In genomic region chr2:168244318-168244717, GRCh38 we compare ENCODE assay signal across 8 cellular contexts. TPM values are rescaled to one million over a fixed set of nuclear protein-coding genes. Genes with fewer than 3 reads are reported as not detected.
DNase-seq lines count a peak whose midpoint lies in the region; ATAC-seq and TF ChIP-seq lines count a peak whose summit lies in the region.

No MANE protein-coding gene starts in this region.

- no peaks in the 10 kb centered on the region for H3K9me3 Mint-ChIP-seq in activated CD4-positive, alpha-beta T cell treated with anti-CD3 and anti-CD28 coated beads for 36 hours (ENCODE audit: low read depth)

- intact Hi-C loops in activated CD4-positive, alpha-beta T cell treated with anti-CD3 and anti-CD28 coated beads for 36 hours (cut with DNase I, micrococcal nuclease) = loop anchor here (1.0 to 10.0 kb wide), 7 partner anchors 10 to 1580 kb away; partner anchors contain the start of genes CERS6 (in 1 of the 2), LRP2 (in 1 of the 2), METTL5 (in 1 of the 2) and UBR3 (in 1 of the 2)
- intact Hi-C loops in esophagus squamous epithelium (cut with DNase I) = loop anchor here (10.0 kb wide), 1 partner anchor 100 kb away; no protein-coding TSS in a partner anchor

- TF ChIP-seq CTCF in esophagus squamous epithelium (IDR thresholded peaks at IDR 0.05) = no peak

- POLR2A ChIA-PET in activated CD4-positive, alpha-beta T cell treated with anti-CD3 and anti-CD28 coated beads for 36 hours (lab: Charles Lee) = no interaction called here

- peaks cover 14% of the 10 kb centered on the region for H3K36me3 Mint-ChIP-seq in activated CD4-positive, alpha-beta T cell treated with anti-CD3 and anti-CD28 coated beads for 36 hours (ENCODE audit: low read depth)

- H3K27me3 ChIP-seq in BLaER1 (no peaks in the 10 kb centered on the region), esophagus squamous epithelium (peaks cover 0 to 4% (median 0%) of the 10 kb centered on the region in 4 donors)

- H3K9me3 ChIP-seq in BLaER1 (peaks cover 7% of the 10 kb centered on the region), esophagus squamous epithelium (no peaks in the 10 kb centered on the region)

- H3K4me3 ChIP-seq in BLaER1 (peak overlapping the region; percentile 88), esophagus squamous epithelium (peak overlapping the region in 3 of 4 donors; percentile 1 to 80 (median 11))

- peak; percentile 64 for DNase-seq in NCI-H146 treated with DMSO at 0.1 percent for 48 hours (lab: John Stamatoyannopoulos, UW; ENCODE audit: unreplicated experiment)
- DNase-seq in activated CD4-positive, alpha-beta T cell treated with anti-CD3 and anti-CD28 coated beads for 36 hours = peak; percentile 81
- no peak for DNase-seq in esophagus squamous epithelium (lab: John Stamatoyannopoulos, UW)
- DNase-seq in stimulated activated CD8-positive, alpha-beta memory T cell treated with anti-CD3 and anti-CD28 coated beads, Interleukin-4, amount 100 ng/mL, for 4 hours (ENCODE audit: low read depth in 2 of 2, low spot score in 1 of 2) = peak; percentile 6
- no peak for DNase-seq in GDM1 (lab: John Stamatoyannopoulos, UW)

- peak overlapping the region; percentile 94 for H3K9ac ChIP-seq in BLaER1

- CTCF ChIA-PET in activated CD4-positive, alpha-beta T cell treated with anti-CD3 and anti-CD28 coated beads for 36 hours (lab: Charles Lee) = interaction anchor here (1.0 kb wide), 1 partner anchor 125 kb away, joined by 4 read pairs; no protein-coding TSS in a partner anchor

- H3K4me1 ChIP-seq in BLaER1 (peaks cover 79% of the 10 kb centered on the region), esophagus squamous epithelium (peaks cover 29 to 82% (median 33%) of the 10 kb centered on the region in 3 donors)

- no peak for TF ChIP-seq POLR2A in esophagus squamous epithelium (IDR thresholded peaks at IDR 0.05)

- peak overlapping the region; percentile 93 for H3K27ac Mint-ChIP-seq in activated CD4-positive, alpha-beta T cell treated with anti-CD3 and anti-CD28 coated beads for 36 hours

- peak overlapping the region; percentile 97 for H3K4me2 ChIP-seq in BLaER1

- peaks cover 28% of the 10 kb centered on the region for H3K4me1 Mint-ChIP-seq in activated CD4-positive, alpha-beta T cell treated with anti-CD3 and anti-CD28 coated beads for 36 hours

- H3K36me3 ChIP-seq in BLaER1 (peaks cover 32% of the 10 kb centered on the region), esophagus squamous epithelium (no peaks in the 10 kb centered on the region)

- no peaks in the 10 kb centered on the region for H3K27me3 Mint-ChIP-seq in activated CD4-positive, alpha-beta T cell treated with anti-CD3 and anti-CD28 coated beads for 36 hours

- ATAC-seq in activated CD4-positive, alpha-beta T cell treated with anti-CD3 and anti-CD28 coated beads for 36 hours = peak; percentile 72
- no peak for ATAC-seq in HG03025 (IDR thresholded peaks at IDR 0.05; ENCODE audit: low FRiP score, unreplicated experiment)
- no peak for ATAC-seq in HG02870 (IDR thresholded peaks at IDR 0.05; ENCODE audit: unreplicated experiment)

- H3K27ac ChIP-seq in BLaER1 (peak overlapping the region; percentile 92), esophagus squamous epithelium (peak overlapping the region in 3 of 4 donors; percentile 50 to 65 (median 52))

- peaks cover 53% of the 10 kb centered on the region for H4K20me1 ChIP-seq in BLaER1

- H3K4me3 Mint-ChIP-seq in activated CD4-positive, alpha-beta T cell treated with anti-CD3 and anti-CD28 coated beads for 36 hours = peak overlapping the region; percentile 94

- 32% methylated on average over 7 to 8 of the region's 8 CpGs for WGBS in esophagus squamous epithelium, 2 donors

RNA-seq across cellular contexts. Expression of gene STK39, which starts 3.1 kb away (rescaled TPM):
- 10 to 100 TPM; 42.1 to 44.5 TPM for total RNA-seq in activated CD4-positive, alpha-beta T cell treated with anti-CD3 and anti-CD28 coated beads for 36 hours
- total RNA-seq in esophagus squamous epithelium = 10 to 100 TPM; 17.4 to 27.6 (median 20.6) TPM

Comparison
In these comparisons a context has a peak if more than half of its experiments do, and no peak if none do; other contexts are left out.
1. DNase-seq: peak in NCI-H146 treated with DMSO at 0.1 percent for 48 hours (single experiment), activated CD4-positive, alpha-beta T cell treated with anti-CD3 and anti-CD28 coated beads for 36 hours (single experiment) and stimulated activated CD8-positive, alpha-beta memory T cell treated with anti-CD3 and anti-CD28 coated beads, Interleukin-4, amount 100 ng/mL, for 4 hours (2 of 2); none in esophagus squamous epithelium (single experiment) and GDM1 (single experiment).